ENCODE assay signal across 17 cellular contexts in the genomic region with DNA sequence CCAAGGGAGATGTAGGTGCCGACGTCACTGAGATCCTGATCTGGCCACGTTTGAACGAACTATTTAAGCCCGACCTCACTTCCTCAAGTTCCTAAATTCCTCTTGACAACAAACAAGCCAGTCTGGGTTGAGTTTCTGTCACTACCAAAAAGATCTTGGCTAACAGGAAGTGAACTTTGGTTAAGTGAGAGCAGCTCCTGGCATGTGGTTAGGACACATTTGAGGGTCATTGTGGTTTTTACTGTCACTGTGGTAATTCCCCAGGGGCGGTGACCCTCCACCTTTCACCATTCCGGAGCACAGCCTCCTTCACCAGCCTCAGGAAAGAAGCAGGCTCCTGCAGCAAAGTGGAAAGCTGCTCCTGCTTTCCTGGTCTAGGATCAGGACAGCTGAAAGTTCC. TPM values are rescaled to one million over a fixed set of nuclear protein-coding genes. Genes with fewer than 3 reads are reported as not detected.
DNase-seq lines count a peak whose midpoint lies in the region; ATAC-seq lines count a peak whose summit lies in the region.
"Had no signal": no experiment of that assay in that cellular context is flagged by ENCODE, and none has a peak within 500 bp of the region (broad histone marks: within the 10 kb centered on the region; RNA-seq: fewer than 3 reads in every experiment).

No MANE protein-coding gene starts in this region.

- H3K36me3 Mint-ChIP-seq in activated naive CD4-positive, alpha-beta T cell treated with anti-CD3 and anti-CD28 coated beads, Interleukin-2, amount 10 ng/mL, durations not matched to agents 7 days and 5 days, result peaks cover 2% of the 10 kb centered on the region

- ATAC-seq in HG03457 (IDR thresholded peaks at IDR 0.05; ENCODE audit: unreplicated experiment), result no peak
- ATAC-seq: foreskin keratinocyte, left lobe of liver, WTC11 had no signal

- peaks cover 63% of the 10 kb centered on the region for H3K4me1 Mint-ChIP-seq in activated naive CD4-positive, alpha-beta T cell treated with anti-CD3 and anti-CD28 coated beads, Interleukin-2, amount 10 ng/mL, durations not matched to agents 7 days and 5 days

- H3K9me3 Mint-ChIP-seq in activated naive CD4-positive, alpha-beta T cell treated with anti-CD3 and anti-CD28 coated beads, Interleukin-2, amount 10 ng/mL, durations not matched to agents 7 days and 5 days, result peaks cover 14% of the 10 kb centered on the region

- CTCF ChIA-PET in activated naive CD4-positive, alpha-beta T cell treated with anti-CD3 and anti-CD28 coated beads, Interleukin-2, amount 10 ng/mL, durations not matched to agents 7 days and 5 days (lab: Charles Lee), result interaction anchor here (0.8 to 1.2 kb wide), 3 partner anchors 33 to 87 kb away, joined by 3 to 4 read pairs (median 3); no protein-coding TSS in a partner anchor

- no peak overlapping the region for H3K27ac Mint-ChIP-seq in activated naive CD4-positive, alpha-beta T cell treated with anti-CD3 and anti-CD28 coated beads, Interleukin-2, amount 10 ng/mL, durations not matched to agents 7 days and 5 days
- H3K27ac Mint-ChIP-seq: WTC11 had no signal

- peaks cover 11% of the 10 kb centered on the region for H3K27me3 Mint-ChIP-seq in activated naive CD4-positive, alpha-beta T cell treated with anti-CD3 and anti-CD28 coated beads, Interleukin-2, amount 10 ng/mL, durations not matched to agents 7 days and 5 days

- peak; percentile 64 for DNase-seq in activated CD8-positive, alpha-beta memory T cell treated with anti-CD3 and anti-CD28 coated beads, Interleukin-2, amount 50 U/mL, for 48 hours
- DNase-seq in activated CD8-positive, alpha-beta memory T cell treated with anti-CD3 and anti-CD28 coated beads for 24 hours, result no peak
- DNase-seq in NOMO-1 treated with DMSO at 0.1 percent for 48 hours (lab: John Stamatoyannopoulos, UW; ENCODE audit: unreplicated experiment) (peak; percentile 81), SK-N-DZ (ENCODE audit: low spot score) (no peak), kidney glomerular epithelial cell (lab: John Stamatoyannopoulos, UW) (no peak)
- peak; percentile 45 for DNase-seq in activated naive CD4-positive, alpha-beta T cell treated with anti-CD3 and anti-CD28 coated beads, Interleukin-2, amount 10 ng/mL, durations not matched to agents 7 days and 5 days
- peak; percentile 18 to 25 for DNase-seq in stimulated activated CD8-positive, alpha-beta memory T cell treated with anti-CD3 and anti-CD28 coated beads, Interleukin-15, amount 100 ng/mL, for 48 hours (ENCODE audit: low read depth in 2 of 2)
- DNase-seq: amniotic stem cell, dorsolateral prefrontal cortex, foreskin keratinocyte, NCI-H1105, NCI-H524, SHP77 treated with DMSO at 0.1 percent for 48 hours, small intestine had no signal

- H3K4me3 Mint-ChIP-seq in activated naive CD4-positive, alpha-beta T cell treated with anti-CD3 and anti-CD28 coated beads, Interleukin-2, amount 10 ng/mL, durations not matched to agents 7 days and 5 days, result no peak overlapping the region
- H3K4me3 Mint-ChIP-seq: WTC11 had no signal

RNA-seq across cellular contexts. Expression of a gene that starts 43.1 kb away (rescaled TPM):
- polyA plus RNA-seq in SK-N-DZ (2014; cell fraction: cytosol; rRNA removed), result not detected in 2 replicates
- polyA plus RNA-seq in SK-N-DZ (2014; cell fraction: nucleus; rRNA removed), result not detected in 2 replicates
- polyA plus RNA-seq: foreskin keratinocyte had no signal

Comparison
In these comparisons a context has a peak if more than half of its experiments do, and no peak if none do; other contexts are left out.
1. DNase-seq: peak in activated CD8-positive, alpha-beta memory T cell treated with anti-CD3 and anti-CD28 coated beads, Interleukin-2, amount 50 U/mL, for 48 hours (single experiment), NOMO-1 treated with DMSO at 0.1 percent for 48 hours (single experiment), activated naive CD4-positive, alpha-beta T cell treated with anti-CD3 and anti-CD28 coated beads, Interleukin-2, amount 10 ng/mL, durations not matched to agents 7 days and 5 days (single experiment) and stimulated activated CD8-positive, alpha-beta memory T cell treated with anti-CD3 and anti-CD28 coated beads, Interleukin-15, amount 100 ng/mL, for 48 hours (2 of 2); none in activated CD8-positive, alpha-beta memory T cell treated with anti-CD3 and anti-CD28 coated beads for 24 hours (single experiment), SK-N-DZ (single experiment) and kidney glomerular epithelial cell (single experiment).